In the genomic region with DNA sequence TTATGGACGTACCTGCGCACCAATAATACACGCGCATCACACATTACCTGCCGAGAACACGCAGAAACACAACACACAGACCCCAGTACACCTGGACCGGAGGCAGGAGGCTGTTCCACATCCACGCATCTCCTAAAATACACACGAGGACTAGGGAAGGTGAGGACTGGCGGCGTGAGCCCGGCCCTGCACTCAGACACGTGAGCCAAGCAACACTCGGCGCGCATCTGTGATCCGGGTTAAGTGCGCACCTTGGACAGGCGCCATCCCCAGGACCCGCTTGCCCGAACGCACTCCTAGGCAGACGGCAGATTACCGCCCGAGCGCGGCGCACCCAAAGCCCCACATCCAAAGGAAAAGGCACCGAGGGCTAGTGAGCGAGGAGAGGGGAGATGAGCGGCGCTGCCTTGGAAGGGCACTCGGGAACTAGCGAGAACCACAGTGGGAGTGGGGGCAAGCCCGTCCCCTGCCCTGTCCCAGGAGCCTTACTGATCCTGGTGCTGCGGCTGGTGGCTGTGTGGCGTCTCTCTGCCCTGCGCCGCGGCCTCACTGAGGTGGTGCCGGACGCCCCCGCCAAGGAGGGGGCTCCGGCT, we compare ENCODE assay signal across 8 cellular contexts. TPM values are rescaled to one million over a fixed set of nuclear protein-coding genes. Genes with fewer than 3 reads are reported as not detected.
DNase-seq lines count a peak whose midpoint lies in the region; ATAC-seq, FAIRE-seq and TF ChIP-seq lines count a peak whose summit lies in the region.

No MANE protein-coding gene starts in this region.

- CTCF ChIA-PET in MCF 10A (lab: Yijun Ruan, JAX), result no interaction called here

- H3K27me3 Mint-ChIP-seq in MCF 10A (ENCODE audit: insufficient read depth, unreplicated experiment), result no peaks in the 10 kb centered on the region

- H3K4me3 ChIP-seq in kidney (ENCODE audit: low read length in 2 of 2) (peak overlapping the region; percentile 65 to 80), spleen (peak overlapping the region; percentile 47 to 91 (median 66))

- no peak for TF ChIP-seq CTCF in MCF 10A (IDR thresholded peaks at IDR 0.05; ENCODE audit: unreplicated experiment)
- no peak for TF ChIP-seq CTCF in kidney (IDR thresholded peaks at IDR 0.05; ENCODE audit: borderline replicate concordance, extremely low read depth, insufficient read depth)
- no peak for TF ChIP-seq CTCF in spleen (IDR thresholded peaks at IDR 0.05 in 8 of 11, conservative IDR thresholded peaks at IDR 0.05 in 3 of 11)

- H3K27ac ChIP-seq in kidney (ENCODE audit: low read depth in 2 of 2, low read length in 2 of 2) (no peak overlapping the region), spleen (peak overlapping the region in 4 of 8 donors; percentile 27 to 61 (median 43))

- H3K4me1 ChIP-seq in kidney (ENCODE audit: control insufficient read depth in 1 of 2, insufficient read depth in 1 of 2, low read depth in 1 of 2, low read length in 2 of 2) (peaks cover 4 to 10% of the 10 kb centered on the region in 2 donors), spleen (peaks cover 4 to 24% (median 18%) of the 10 kb centered on the region in 6 donors)

- DNase-seq in GM12892 (ENCODE audit: insufficient read length) (peak; percentile 22), NCI-H774 (lab: John Stamatoyannopoulos, UW) (peak; percentile 71), MCF 10A (ENCODE audit: unreplicated experiment) (peak; percentile 38), kidney (peak; percentile 77), spleen (no peak), DMS114 treated with DMSO at 0.1 percent for 48 hours (lab: John Stamatoyannopoulos, UW; ENCODE audit: unreplicated experiment) (no peak), DMS153 treated with DMSO at 0.1 percent for 48 hours (lab: John Stamatoyannopoulos, UW; ENCODE audit: unreplicated experiment) (no peak)

- H3K27ac Mint-ChIP-seq in MCF 10A (ENCODE audit: low read depth, unreplicated experiment), result peak overlapping the region; percentile 37

- peaks cover 0 to 36% (median 4%) of the 10 kb centered on the region in 7 donors for H3K27me3 ChIP-seq in spleen (replicated peaks in 1 of 7)

- peak overlapping the region; percentile 89 for H3K4me3 Mint-ChIP-seq in MCF 10A (ENCODE audit: unreplicated experiment)

- no peaks in the 10 kb centered on the region for H3K9me3 Mint-ChIP-seq in MCF 10A (ENCODE audit: unreplicated experiment)

- TF ChIP-seq POLR2A in GM12892 (IDR thresholded peaks at IDR 0.05; ENCODE audit: low read depth, low read length) (no peak), spleen (IDR thresholded peaks at IDR 0.05) (no peak)

- H3K9ac ChIP-seq in kidney (ENCODE audit: low read length in 2 of 2), result peak overlapping the region; percentile 26 to 55

- POLR2A ChIA-PET in MCF 10A (lab: Yijun Ruan, JAX), result interaction anchor here (0.7 to 1.9 kb wide), 11 partner anchors 10 to 265 kb away, joined by 3 to 19 read pairs (median 3); partner anchors contain the start of genes CNPY2, RBMS2, RNF41 and SPRYD4

- peaks cover 11% of the 10 kb centered on the region for H3K4me1 Mint-ChIP-seq in MCF 10A (ENCODE audit: insufficient read depth, unreplicated experiment)

- intact Hi-C loops in MCF 10A (cut with micrococcal nuclease), result no loop called here
- intact Hi-C loops in kidney (cut with DNase I), result no loop called here
- intact Hi-C loops in spleen (cut with DNase I; ENCODE audit: low total_unique reads), result no loop called here

- 4 to 16% (median 8%) methylated on average over 28 to 44 of the region's 44 CpGs for WGBS in spleen, 5 donors

- H3K36me3 ChIP-seq in kidney (ENCODE audit: control insufficient read depth in 1 of 2, insufficient read depth in 2 of 2, low read length in 2 of 2) (no peaks in the 10 kb centered on the region), spleen (no peaks in the 10 kb centered on the region)

- no peak for FAIRE-seq in GM12892 (lab: Jason Lieb, UNC)
- no peak for FAIRE-seq in kidney (lab: Jason Lieb, UNC)

- H3K9me3 ChIP-seq in kidney (ENCODE audit: control insufficient read depth in 1 of 2, low read length in 2 of 2) (no peaks in the 10 kb centered on the region), spleen (peaks cover 0 to 3% (median 0%) of the 10 kb centered on the region in 8 donors)

- no peaks in the 10 kb centered on the region for H3K36me3 Mint-ChIP-seq in MCF 10A (ENCODE audit: insufficient read depth, unreplicated experiment)

- no TSS peak for BruUV-seq in MCF 10A (replicated peaks; lab: Mats Ljungman, UMichigan)

- ATAC-seq in HG02798 (IDR thresholded peaks at IDR 0.05; ENCODE audit: poor library complexity, unreplicated experiment), result peak; percentile 26

RNA-seq across cellular contexts. Expression of gene GLS2, which starts 0.4 kb away (rescaled TPM):
- polyA plus RNA-seq in GM12892 (2012; ENCODE audit: missing spikeins), result 2.6 TPM
- total RNA-seq in MCF 10A (2022), result 3.9 and 4.8 TPM in 2 replicates
- 2.5 TPM for total RNA-seq in kidney
- polyA plus RNA-seq in kidney (ENCODE audit: insufficient read depth, low read depth, low replicate concordance), result 5.6 TPM
- 1 to 10 TPM in 6 of 7 donors, under 1 TPM in 1; 0.83 to 2.4 (median 1.7) TPM for total RNA-seq in spleen
- 1 to 10 TPM; 1.1 to 2.2 (median 1.7) TPM for polyA plus RNA-seq in spleen

RNA-seq across cellular contexts. Expression of gene SPRYD4, which starts 19.2 kb away (rescaled TPM):
- polyA plus RNA-seq in GM12892 (2012; ENCODE audit: missing spikeins), result 3.6 TPM
- 3.5 and 3.9 TPM in 2 replicates for total RNA-seq in MCF 10A (2022)
- 4.0 TPM for total RNA-seq in kidney
- 6.0 TPM for polyA plus RNA-seq in kidney (ENCODE audit: insufficient read depth, low read depth, low replicate concordance)
- total RNA-seq in spleen, result 1 to 10 TPM; 2.8 to 4.9 (median 4.2) TPM
- 1 to 10 TPM; 1.4 to 2.5 (median 1.8) TPM for polyA plus RNA-seq in spleen

RNA-seq across cellular contexts. Expression of gene MIP, which starts 33.1 kb away (rescaled TPM):
- polyA plus RNA-seq in GM12892 (2012; ENCODE audit: missing spikeins), result not detected
- not detected in 2 replicates for total RNA-seq in MCF 10A (2022)
- total RNA-seq in kidney, result not detected
- not detected for polyA plus RNA-seq in kidney (ENCODE audit: insufficient read depth, low read depth, low replicate concordance)
- total RNA-seq in spleen, result under 1 TPM in 1 of 7 donors, not detected in 6; 0.52 TPM
- polyA plus RNA-seq in spleen, result under 1 TPM in 2 of 3 donors, not detected in 1; 0.07 to 0.14 TPM

RNA-seq across cellular contexts. Expression of gene RBMS2, which starts 34.1 kb away (rescaled TPM):
- 0.91 TPM for polyA plus RNA-seq in GM12892 (2012; ENCODE audit: missing spikeins)
- total RNA-seq in MCF 10A (2022) (34.9 and 62.7 TPM in 2 replicates), kidney (71.3 TPM), spleen (10 to 100 TPM; 24.8 to 65.4 (median 27.2) TPM)
- polyA plus RNA-seq in kidney (ENCODE audit: insufficient read depth, low read depth, low replicate concordance) (8.5 TPM), spleen (1 to 10 TPM; 3.0 to 7.7 (median 3.3) TPM)

RNA-seq across cellular contexts. Expression of gene TIMELESS, which starts 38.3 kb away (rescaled TPM):
- 24.0 TPM for polyA plus RNA-seq in GM12892 (2012; ENCODE audit: missing spikeins)
- 10.1 and 14.0 TPM in 2 replicates for total RNA-seq in MCF 10A (2022)
- total RNA-seq in kidney, result 9.2 TPM
- polyA plus RNA-seq in kidney (ENCODE audit: insufficient read depth, low read depth, low replicate concordance), result 5.5 TPM
- total RNA-seq in spleen, result 10 to 100 TPM in 6 of 7 donors, 1 to 10 TPM in 1; 9.9 to 17.7 (median 13.3) TPM
- 10 to 100 TPM; 10.0 to 10.7 (median 10.5) TPM for polyA plus RNA-seq in spleen

Comparison
In these comparisons a context has a peak if more than half of its experiments do, and no peak if none do; other contexts are left out.
1. DNase-seq: peak in GM12892 (single experiment), NCI-H774 (single experiment), MCF 10A (single experiment) and kidney (single experiment); none in spleen (single experiment), DMS114 treated with DMSO at 0.1 percent for 48 hours (single experiment) and DMS153 treated with DMSO at 0.1 percent for 48 hours (single experiment).